ENCODE assay signal across 8 cellular contexts in genomic region chr11:108199446-108200321, GRCh38. TPM values are rescaled to one million over a fixed set of nuclear protein-coding genes. Genes with fewer than 3 reads are reported as not detected.
DNase-seq lines count a peak whose midpoint lies in the region; ATAC-seq and TF ChIP-seq lines count a peak whose summit lies in the region.

No MANE protein-coding gene starts in this region.

- no peaks in the 10 kb centered on the region for H3K27me3 Mint-ChIP-seq in activated CD8-positive, alpha-beta memory T cell treated with anti-CD3 and anti-CD28 coated beads, Interleukin-2, amount 10 ng/mL, durations not matched to agents 7 days and 5 days

- H4K20me1 ChIP-seq in MM.1S (ENCODE audit: insufficient read depth, low read length) = no peaks in the 10 kb centered on the region

- DNase-seq in AG10803 (ENCODE audit: low read depth) = peak; percentile 42
- DNase-seq in activated CD8-positive, alpha-beta memory T cell treated with anti-CD3 and anti-CD28 coated beads, Interleukin-2, amount 10 ng/mL, durations not matched to agents 7 days and 5 days = no peak
- peak; percentile 8 for DNase-seq in inferior parietal cortex (ENCODE audit: extremely low spot score)
- DNase-seq in stimulated activated naive CD4-positive, alpha-beta T cell treated with Interleukin-2 at 50 U/mL for 16 hours (lab: John Stamatoyannopoulos, UW) = peak; percentile 82
- DNase-seq in MM.1S = no peak
- DNase-seq in NCI-H526 treated with DMSO at 0.1 percent for 48 hours (lab: John Stamatoyannopoulos, UW) = no peak

- CTCF ChIA-PET in activated CD8-positive, alpha-beta memory T cell treated with anti-CD3 and anti-CD28 coated beads, Interleukin-2, amount 10 ng/mL, durations not matched to agents 7 days and 5 days (lab: Charles Lee) = no interaction called here

- peak overlapping the region; percentile 54 for H3K27ac Mint-ChIP-seq in activated CD8-positive, alpha-beta memory T cell treated with anti-CD3 and anti-CD28 coated beads, Interleukin-2, amount 10 ng/mL, durations not matched to agents 7 days and 5 days

- no peak overlapping the region for H2AFZ ChIP-seq in MM.1S (ENCODE audit: low read length)

- H3K9me3 ChIP-seq in MM.1S (replicated peaks; ENCODE audit: insufficient read depth, low read length) = no peaks in the 10 kb centered on the region

- H3F3A ChIP-seq in MM.1S (ENCODE audit: insufficient read depth, low read length) = peaks cover 4% of the 10 kb centered on the region; the same call in 1 of the 2 replicates

- peaks cover 4% of the 10 kb centered on the region; the same call in 1 of the 2 replicates for H3K36me3 ChIP-seq in MM.1S (replicated peaks; ENCODE audit: insufficient read depth, low read length)

- peaks cover 57% of the 10 kb centered on the region for H3K4me1 Mint-ChIP-seq in activated CD8-positive, alpha-beta memory T cell treated with anti-CD3 and anti-CD28 coated beads, Interleukin-2, amount 10 ng/mL, durations not matched to agents 7 days and 5 days

- H3K9me2 ChIP-seq in MM.1S (replicated peaks; ENCODE audit: insufficient read depth, low read length) = no peaks in the 10 kb centered on the region

- peaks cover 45% of the 10 kb centered on the region for H3K79me2 ChIP-seq in MM.1S (ENCODE audit: low read length)

- H3K9ac ChIP-seq in MM.1S (ENCODE audit: low read length) = no peak overlapping the region

- peaks cover 24% of the 10 kb centered on the region for H3K4me1 ChIP-seq in MM.1S (ENCODE audit: low read length)

- no peak overlapping the region for H3K4me3 Mint-ChIP-seq in activated CD8-positive, alpha-beta memory T cell treated with anti-CD3 and anti-CD28 coated beads, Interleukin-2, amount 10 ng/mL, durations not matched to agents 7 days and 5 days

- H3K27me3 ChIP-seq in MM.1S (replicated peaks; ENCODE audit: insufficient read depth, low read length) = no peaks in the 10 kb centered on the region

- H3K27ac ChIP-seq in MM.1S (ENCODE audit: low read length) = no peak overlapping the region

- H3K36me3 Mint-ChIP-seq in activated CD8-positive, alpha-beta memory T cell treated with anti-CD3 and anti-CD28 coated beads, Interleukin-2, amount 10 ng/mL, durations not matched to agents 7 days and 5 days = peaks cover 61% of the 10 kb centered on the region

- H3K4me3 ChIP-seq in AG10803 (ENCODE audit: low read length) = no peak overlapping the region
- no peak overlapping the region for H3K4me3 ChIP-seq in MM.1S (ENCODE audit: low read length)

- ATAC-seq in GM19395 (IDR thresholded peaks at IDR 0.05; ENCODE audit: unreplicated experiment) (peak; percentile 78), HG03439 (IDR thresholded peaks at IDR 0.05; ENCODE audit: unreplicated experiment) (peak; percentile 68)
- peak; percentile 40 for ATAC-seq in activated CD8-positive, alpha-beta memory T cell treated with anti-CD3 and anti-CD28 coated beads, Interleukin-2, amount 10 ng/mL, durations not matched to agents 7 days and 5 days

- TF ChIP-seq CTCF in AG10803 (conservative IDR thresholded peaks at IDR 0.05; ENCODE audit: low read length) (no peak), MM.1S (IDR thresholded peaks at IDR 0.05; ENCODE audit: low read length) (no peak)

- H3K4me2 ChIP-seq in MM.1S (ENCODE audit: low read depth, low read length) = no peak overlapping the region

- H3K9me3 Mint-ChIP-seq in activated CD8-positive, alpha-beta memory T cell treated with anti-CD3 and anti-CD28 coated beads, Interleukin-2, amount 10 ng/mL, durations not matched to agents 7 days and 5 days (ENCODE audit: low read depth) = peaks cover 1% of the 10 kb centered on the region

RNA-seq across cellular contexts. Expression of gene NPAT, which starts 22.8 kb away (rescaled TPM):
- 10 to 100 TPM; 30.2 to 38.7 TPM for total RNA-seq in activated CD8-positive, alpha-beta memory T cell treated with anti-CD3 and anti-CD28 coated beads, Interleukin-2, amount 10 ng/mL, durations not matched to agents 7 days and 5 days

RNA-seq across cellular contexts. Expression of gene ATM, which starts 23.2 kb away (rescaled TPM):
- 100 to 1,000 TPM in 1 of 2 experiments, 10 to 100 TPM in 1; 84.3 to 113 TPM for total RNA-seq in activated CD8-positive, alpha-beta memory T cell treated with anti-CD3 and anti-CD28 coated beads, Interleukin-2, amount 10 ng/mL, durations not matched to agents 7 days and 5 days

Comparison
In these comparisons a context has a peak if more than half of its experiments do, and no peak if none do; other contexts are left out.
1. DNase-seq: peak in AG10803 (single experiment), inferior parietal cortex (single experiment) and stimulated activated naive CD4-positive, alpha-beta T cell treated with Interleukin-2 at 50 U/mL for 16 hours (single experiment); none in activated CD8-positive, alpha-beta memory T cell treated with anti-CD3 and anti-CD28 coated beads, Interleukin-2, amount 10 ng/mL, durations not matched to agents 7 days and 5 days (single experiment), MM.1S (single experiment) and NCI-H526 treated with DMSO at 0.1 percent for 48 hours (single experiment).
2. Peak in every context shown above with its lines, with median percentiles within 50 percentile points of each other: ATAC-seq.